Comparison of ENCODE assay signal across 29 cellular contexts in the genomic region with DNA sequence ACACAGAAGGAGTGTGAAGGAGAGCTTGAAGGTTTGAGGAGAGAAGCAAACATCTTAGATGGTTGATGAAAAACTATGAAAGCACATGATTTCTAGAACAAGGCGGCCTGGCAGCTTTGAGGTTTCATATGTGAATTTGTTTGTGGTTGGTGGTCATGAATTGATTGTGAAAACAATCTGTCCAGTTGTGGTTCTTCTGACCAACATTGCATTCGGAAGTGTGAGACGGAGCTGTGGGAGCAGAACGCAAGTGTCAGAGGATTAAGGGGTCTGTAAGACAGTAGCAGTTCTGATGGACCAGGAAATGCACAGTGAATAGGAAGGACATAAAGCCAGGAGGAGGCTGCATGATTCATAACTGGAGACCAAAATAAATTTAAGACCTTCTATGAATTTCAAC.
"Had no signal": no experiment of that assay in that cellular context is flagged by ENCODE, and none has a peak within 500 bp of the region (broad histone marks: within the 10 kb centered on the region; RNA-seq: fewer than 3 reads in every experiment).

No MANE protein-coding gene starts in this region.

- H3K27ac Mint-ChIP-seq: dendritic cell treated with granulocyte-macrophage colony-stimulating factor and Interleukin-4, amounts not matched to agents 40 ng/mL and 50 ng/mL, for 4 days; endodermal cell; mesothelial cell of epicardium; naive B cell; natural killer cell treated with Interleukin-12 subunit alpha and Interleukin-12 subunit beta and Interleukin-15 and Interleukin-18, amount 100 ng/mL, for 72 hours; stimulated activated effector memory CD8-positive, alpha-beta T cell treated with anti-CD3 and anti-CD28 coated beads, Interleukin-12 subunit alpha, Interleukin-12 subunit beta, amount 100 ng/mL, for 72 hours; type B pancreatic cell had no signal

- H3K4me1 ChIP-seq: gastroesophageal sphincter, heart right ventricle, left lung, parathyroid adenoma, prostate gland, sigmoid colon, testis, tibial artery had no signal

- H3K36me3 ChIP-seq: gastroesophageal sphincter, heart right ventricle, left lung, prostate gland, sigmoid colon, tibial artery had no signal

- H3K9me3 Mint-ChIP-seq: endodermal cell, mesothelial cell of epicardium, neural crest cell, type B pancreatic cell had no signal

- H3K27me3 Mint-ChIP-seq: dendritic cell treated with granulocyte-macrophage colony-stimulating factor and Interleukin-4, amounts not matched to agents 40 ng/mL and 50 ng/mL, for 4 days; naive B cell; natural killer cell treated with Interleukin-12 subunit alpha and Interleukin-12 subunit beta and Interleukin-15 and Interleukin-18, amount 100 ng/mL, for 72 hours had no signal

- H3K9ac ChIP-seq: parathyroid adenoma had no signal

- H3K9me3 ChIP-seq: gastroesophageal sphincter, heart right ventricle, left lung, prostate gland, sigmoid colon, testis, tibial artery had no signal

- H3K27me3 ChIP-seq: gastroesophageal sphincter, heart right ventricle, left lung, sigmoid colon, testis, tibial artery had no signal

- H2AFZ ChIP-seq: parathyroid adenoma had no signal

- H3K4me3 ChIP-seq: gastroesophageal sphincter, heart right ventricle, left lung, mucosa of descending colon, prostate gland, sigmoid colon, testis, tibial artery had no signal

- H3K4me3 Mint-ChIP-seq: dendritic cell treated with granulocyte-macrophage colony-stimulating factor and Interleukin-4, amounts not matched to agents 40 ng/mL and 50 ng/mL, for 4 days; endodermal cell; mesothelial cell of epicardium; naive B cell; natural killer cell treated with Interleukin-12 subunit alpha and Interleukin-12 subunit beta and Interleukin-15 and Interleukin-18, amount 100 ng/mL, for 72 hours; neural crest cell; stimulated activated effector memory CD8-positive, alpha-beta T cell treated with anti-CD3 and anti-CD28 coated beads, Interleukin-12 subunit alpha, Interleukin-12 subunit beta, amount 100 ng/mL, for 72 hours; type B pancreatic cell had no signal

- ATAC-seq: esophagus mucosa; gastroesophageal sphincter; heart right ventricle; left cardiac atrium; left lung; mucosa of descending colon; natural killer cell treated with Interleukin-12 subunit alpha and Interleukin-12 subunit beta and Interleukin-15 and Interleukin-18, amount 100 ng/mL, for 72 hours; right cardiac atrium; stimulated activated effector memory CD8-positive, alpha-beta T cell treated with anti-CD3 and anti-CD28 coated beads, Interleukin-12 subunit alpha, Interleukin-12 subunit beta, amount 100 ng/mL, for 72 hours; stimulated activated naive CD8-positive, alpha-beta T cell treated with anti-CD3 and anti-CD28 coated beads, Interleukin-15, Interleukin-2, amounts not matched to agents 100 U/mL and 50 U/mL, for 24 hours had no signal

- H3K79me2 ChIP-seq: parathyroid adenoma had no signal

- H3K27ac ChIP-seq: epithelial cell of prostate, gastroesophageal sphincter, heart right ventricle, left lung, parathyroid adenoma, prostate gland, sigmoid colon, testis, tibial artery had no signal

- DNase-seq: effector CD8-positive, alpha-beta T cell; endodermal cell; foreskin fibroblast; heart right ventricle; hippocampal formation; left cardiac atrium; left lung; mesenchymal stem cell; mucosa of descending colon; naive B cell; right cardiac atrium; sigmoid colon; stimulated activated CD4-positive, alpha-beta T cell treated with anti-CD3 and anti-CD28 coated beads, Interleukin-2, amount 100 ng/mL, for 24 hours; stimulated activated CD4-positive, alpha-beta T cell treated with anti-CD3 and anti-CD28 coated beads, Interleukin-4, amount 100 ng/mL, for 24 hours; stimulated activated naive CD8-positive, alpha-beta T cell treated with anti-CD3 and anti-CD28 coated beads, Interleukin-15, Interleukin-2, amounts not matched to agents 100 U/mL and 50 U/mL, for 24 hours; substantia nigra; testis; tibial artery had no signal

- H3K4me1 Mint-ChIP-seq: endodermal cell; naive B cell; stimulated activated effector memory CD8-positive, alpha-beta T cell treated with anti-CD3 and anti-CD28 coated beads, Interleukin-12 subunit alpha, Interleukin-12 subunit beta, amount 100 ng/mL, for 72 hours had no signal

- H3K36me3 Mint-ChIP-seq: mesothelial cell of epicardium; naive B cell; stimulated activated effector memory CD8-positive, alpha-beta T cell treated with anti-CD3 and anti-CD28 coated beads, Interleukin-12 subunit alpha, Interleukin-12 subunit beta, amount 100 ng/mL, for 72 hours; type B pancreatic cell had no signal
